ENCODE assay signal across 29 cellular contexts in genomic region chr2:141125432-141125831, GRCh38.
"Had no signal": no experiment of that assay in that cellular context is flagged by ENCODE, and none has a peak within 500 bp of the region (broad histone marks: within the 10 kb centered on the region; RNA-seq: fewer than 3 reads in every experiment).

No MANE protein-coding gene starts in this region.

- H3K36me3 ChIP-seq: adrenal gland, ascending aorta, breast epithelium, cardiac muscle cell, esophagus muscularis mucosa, gastrocnemius medialis had no signal

- H3K4me1 ChIP-seq: adrenal gland, ascending aorta, breast epithelium, esophagus muscularis mucosa, foreskin keratinocyte, gastrocnemius medialis had no signal

- H3K4me3 ChIP-seq: adrenal gland, ascending aorta, breast epithelium, cardiac muscle cell, coronary artery, esophagus muscularis mucosa, gastrocnemius medialis had no signal

- ATAC-seq: activated CD4-positive, alpha-beta T cell treated with anti-CD3 and anti-CD28 coated beads for 36 hours; activated CD8-positive, alpha-beta memory T cell treated with anti-CD3 and anti-CD28 coated beads, Interleukin-2, amount 10 ng/mL, durations not matched to agents 7 days and 5 days; activated CD8-positive, alpha-beta T cell treated with anti-CD3 and anti-CD28 coated beads, Interleukin-2, amount 10 ng/mL, durations not matched to agents 7 days and 5 days; activated naive CD8-positive, alpha-beta T cell treated with anti-CD3 and anti-CD28 coated beads, Interleukin-2, amount 50 U/mL, for 24 hours; effector memory CD8-positive, alpha-beta T cell; foreskin keratinocyte; gastrocnemius medialis had no signal

- H3K27ac ChIP-seq: adrenal gland, ascending aorta, breast epithelium, cardiac muscle cell, coronary artery, esophagus muscularis mucosa, foreskin keratinocyte, gastrocnemius medialis had no signal

- H3K9me3 ChIP-seq: adrenal gland, ascending aorta, breast epithelium, esophagus muscularis mucosa, gastrocnemius medialis had no signal

- H3K27me3 ChIP-seq: ascending aorta, breast epithelium, esophagus muscularis mucosa, foreskin keratinocyte, gastrocnemius medialis had no signal

- DNase-seq: activated CD4-positive, alpha-beta memory T cell treated with anti-CD3 and anti-CD28 coated beads for 36 hours; activated CD4-positive, alpha-beta T cell treated with anti-CD3 and anti-CD28 coated beads for 36 hours; activated CD4-positive, alpha-beta T cell treated with anti-CD3 and anti-CD28 coated beads, Interleukin-2, amount 10 ng/mL, durations not matched to agents 24 days and 14 days; activated CD4-positive, CD25-positive, alpha-beta regulatory T cell; activated CD4-positive, CD25-positive, alpha-beta regulatory T cell treated with anti-CD3 and anti-CD28 coated beads, Interleukin-2, amount 50 U/mL, for 72 hours; activated CD8-positive, alpha-beta memory T cell treated with anti-CD3 and anti-CD28 coated beads, Interleukin-2, amount 10 ng/mL, durations not matched to agents 7 days and 5 days; activated CD8-positive, alpha-beta memory T cell treated with anti-CD3 and anti-CD28 coated beads, Interleukin-2, amount 50 U/mL, for 4 hours; activated CD8-positive, alpha-beta T cell treated with anti-CD3 and anti-CD28 coated beads, Interleukin-2, amount 10 ng/mL, durations not matched to agents 7 days and 5 days; activated effector memory CD4-positive, alpha-beta T cell treated with anti-CD3 and anti-CD28 coated beads, Interleukin-2, amount 50 U/mL, for 16 hours; activated naive CD4-positive, alpha-beta T cell treated with anti-CD3 and anti-CD28 coated beads for 36 hours; activated naive CD8-positive, alpha-beta T cell treated with anti-CD3 and anti-CD28 coated beads for 36 hours; activated naive CD8-positive, alpha-beta T cell treated with anti-CD3 and anti-CD28 coated beads, Interleukin-2, amount 50 U/mL, for 24 hours; activated T-cell treated with anti-CD3 and anti-CD28 coated beads, Interleukin-2, amount 50 U/mL, for 1 hour; activated T-cell treated with anti-CD3 and anti-CD28 coated beads, Interleukin-2, amount 50 U/mL, for 48 hours; adrenal gland; amygdala; dermis blood vessel endothelial cell; effector CD4-positive, alpha-beta T cell; effector memory CD8-positive, alpha-beta T cell; erythroblast; foreskin keratinocyte; gastrocnemius medialis; glutamatergic neuron; T-helper 2 cell had no signal
